In genomic region chr19:17423429-17424208, GRCh38 we compare ENCODE assay signal across 33 cellular contexts. TPM values are rescaled to one million over a fixed set of nuclear protein-coding genes. Genes with fewer than 3 reads are reported as not detected.
"Had no signal": no experiment of that assay in that cellular context is flagged by ENCODE, and none has a peak within 500 bp of the region (broad histone marks: within the 10 kb centered on the region; RNA-seq: fewer than 3 reads in every experiment).

No MANE protein-coding gene starts in this region.

- H3K27me3 Mint-ChIP-seq: activated CD4-positive, alpha-beta T cell treated with anti-CD3 and anti-CD28 coated beads for 36 hours; activated naive CD4-positive, alpha-beta T cell treated with anti-CD3 and anti-CD28 coated beads, Interleukin-2, amount 50 U/mL, for 24 hours; activated naive CD8-positive, alpha-beta T cell treated with anti-CD3 and anti-CD28 coated beads, Interleukin-2, amount 50 U/mL, for 24 hours; stimulated activated naive B cell treated with anti-CD40 and anti-IgM and Interleukin-4, amounts not matched to agents 10 μg/mL and 1 μg/mL and 100 μg/mL, for 72 hours had no signal

- H3K27ac Mint-ChIP-seq: activated CD4-positive, alpha-beta T cell treated with anti-CD3 and anti-CD28 coated beads for 36 hours; activated naive CD4-positive, alpha-beta T cell treated with anti-CD3 and anti-CD28 coated beads, Interleukin-2, amount 50 U/mL, for 24 hours; activated naive CD8-positive, alpha-beta T cell treated with anti-CD3 and anti-CD28 coated beads, Interleukin-2, amount 50 U/mL, for 24 hours; endodermal cell; natural killer cell; stimulated activated naive B cell treated with anti-CD40 and anti-IgM and Interleukin-4, amounts not matched to agents 10 μg/mL and 1 μg/mL and 100 μg/mL, for 72 hours; T-helper 2 cell treated with Interferon-gamma antibody and Interleukin-4, amounts not matched to agents 5 μg/mL and 100 μg/mL, for 36 hours had no signal

- H3K9me3 ChIP-seq: esophagus squamous epithelium, left ventricle myocardium inferior, neutrophil, ovary, prostate gland, sigmoid colon, stomach, thyroid gland, upper lobe of left lung, vagina had no signal

- ATAC-seq: activated CD4-positive, alpha-beta T cell treated with anti-CD3 and anti-CD28 coated beads for 36 hours; activated naive CD8-positive, alpha-beta T cell treated with anti-CD3 and anti-CD28 coated beads, Interleukin-2, amount 50 U/mL, for 24 hours; natural killer cell; stimulated activated naive B cell treated with anti-CD40 and anti-IgM and Interleukin-4, amounts not matched to agents 10 μg/mL and 1 μg/mL and 100 μg/mL, for 72 hours had no signal

- H3K27ac ChIP-seq: esophagus squamous epithelium, left ventricle myocardium inferior, neutrophil, ovary, prostate gland, sigmoid colon, stomach, thyroid gland, upper lobe of left lung, vagina had no signal

- H3K36me3 ChIP-seq: ovary, prostate gland, vagina had no signal

- H3K4me3 Mint-ChIP-seq: activated CD4-positive, alpha-beta T cell treated with anti-CD3 and anti-CD28 coated beads for 36 hours; activated naive CD4-positive, alpha-beta T cell treated with anti-CD3 and anti-CD28 coated beads, Interleukin-2, amount 50 U/mL, for 24 hours; activated naive CD8-positive, alpha-beta T cell treated with anti-CD3 and anti-CD28 coated beads, Interleukin-2, amount 50 U/mL, for 24 hours; natural killer cell; stimulated activated naive B cell treated with anti-CD40 and anti-IgM and Interleukin-4, amounts not matched to agents 10 μg/mL and 1 μg/mL and 100 μg/mL, for 72 hours; T-helper 2 cell treated with Interferon-gamma antibody and Interleukin-4, amounts not matched to agents 5 μg/mL and 100 μg/mL, for 36 hours had no signal

- H3K27me3 ChIP-seq: esophagus squamous epithelium, neutrophil, ovary, sigmoid colon, stomach, thyroid gland, upper lobe of left lung, vagina had no signal

- H3K36me3 Mint-ChIP-seq: activated naive CD4-positive, alpha-beta T cell treated with anti-CD3 and anti-CD28 coated beads, Interleukin-2, amount 50 U/mL, for 24 hours; natural killer cell had no signal

- H3K9me3 Mint-ChIP-seq: activated naive CD4-positive, alpha-beta T cell treated with anti-CD3 and anti-CD28 coated beads, Interleukin-2, amount 50 U/mL, for 24 hours; activated naive CD8-positive, alpha-beta T cell treated with anti-CD3 and anti-CD28 coated beads, Interleukin-2, amount 50 U/mL, for 24 hours; endodermal cell; natural killer cell; stimulated activated naive B cell treated with anti-CD40 and anti-IgM and Interleukin-4, amounts not matched to agents 10 μg/mL and 1 μg/mL and 100 μg/mL, for 72 hours; T-helper 2 cell treated with Interferon-gamma antibody and Interleukin-4, amounts not matched to agents 5 μg/mL and 100 μg/mL, for 36 hours had no signal

- H3K4me3 ChIP-seq: esophagus squamous epithelium, left ventricle myocardium inferior, lung, ovary, prostate gland, sigmoid colon, stomach, thyroid gland, upper lobe of left lung, vagina had no signal

- DNase-seq: activated CD4-positive, alpha-beta T cell treated with anti-CD3 and anti-CD28 coated beads for 36 hours; activated CD4-positive, alpha-beta T cell treated with anti-CD3 and anti-CD28 coated beads, Interleukin-2, amount 50 U/mL, for 4 hours; activated CD4-positive, CD25-positive, alpha-beta regulatory T cell; activated CD8-positive, alpha-beta memory T cell treated with anti-CD3 and anti-CD28 coated beads for 24 hours; activated gamma-delta T cell treated with Interleukin-2 at 50 U/mL for 16 hours; activated naive CD8-positive, alpha-beta T cell treated with anti-CD3 and anti-CD28 coated beads, Interleukin-2, amount 50 U/mL, for 24 hours; amygdala; central memory CD4-positive, alpha-beta T cell; endodermal cell; esophagus squamous epithelium; foreskin melanocyte; islet precursor cell; left ventricle myocardium inferior; mesendoderm; natural killer cell; ovary; retina; sigmoid colon; small intestine; stimulated activated CD4-positive, alpha-beta T cell treated with anti-CD3 and anti-CD28 coated beads, Interleukin-1b, Interleukin-23, amount 100 ng/mL, for 48 hours; stimulated activated CD4-positive, alpha-beta T cell treated with anti-CD3 and anti-CD28 coated beads, Interleukin-4, amount 100 ng/mL, for 4 hours; stimulated activated CD8-positive, alpha-beta memory T cell treated with anti-CD3 and anti-CD28 coated beads, Interleukin-4, amount 100 ng/mL, for 48 hours; stimulated activated naive B cell treated with anti-CD40 and anti-IgM and Interleukin-4, amounts not matched to agents 10 μg/mL and 1 μg/mL and 100 μg/mL, for 72 hours; stomach; thyroid gland had no signal

RNA-seq across cellular contexts. Expression of gene TMEM221, which starts 24.8 kb away (rescaled TPM):
- total RNA-seq: activated CD4-positive, alpha-beta T cell treated with anti-CD3 and anti-CD28 coated beads for 36 hours; mononuclear cell; natural killer cell; stomach had no signal

RNA-seq across cellular contexts. Expression of gene CCDC194, which starts 29.6 kb away (rescaled TPM):
- total RNA-seq: esophagus squamous epithelium, left ventricle myocardium inferior, prostate gland, stomach, thyroid gland, vagina had no signal
- polyA plus RNA-seq: stomach had no signal

RNA-seq across cellular contexts. Expression of gene NXNL1, which starts 37.1 kb away (rescaled TPM):
- total RNA-seq: activated CD4-positive, alpha-beta T cell treated with anti-CD3 and anti-CD28 coated beads for 36 hours; endodermal cell; esophagus squamous epithelium; lung; mononuclear cell; natural killer cell; ovary; prostate gland; sigmoid colon; thyroid gland; upper lobe of left lung; vagina had no signal
- polyA plus RNA-seq: lung, sigmoid colon, small intestine, stomach had no signal
